29 cellular contexts compared by ENCODE assay signal in genomic region chr9:130395810-130396435, GRCh38.
"Had no signal": no experiment of that assay in that cellular context is flagged by ENCODE, and none has a peak within 500 bp of the region (broad histone marks: within the 10 kb centered on the region; RNA-seq: fewer than 3 reads in every experiment).

No MANE protein-coding gene starts in this region.

- ATAC-seq: stimulated activated effector memory CD8-positive, alpha-beta T cell treated with anti-CD3 and anti-CD28 coated beads, Interleukin-12 subunit alpha, Interleukin-12 subunit beta, amount 100 ng/mL, for 72 hours; stimulated activated memory B cell treated with anti-CD40 and anti-IgM and Interleukin-4, amounts not matched to agents 10 μg/mL and 1 μg/mL and 100 μg/mL, for 72 hours; stimulated activated naive B cell treated with anti-CD40 and anti-IgM and Interleukin-4, amounts not matched to agents 10 μg/mL and 1 μg/mL and 100 μg/mL, for 72 hours; stimulated activated naive CD8-positive, alpha-beta T cell treated with anti-CD3 and anti-CD28 coated beads, Interleukin-15, amount 100 ng/mL, for 72 hours; stimulated activated naive CD8-positive, alpha-beta T cell treated with anti-CD3 and anti-CD28 coated beads, Interleukin-15, Interleukin-2, amounts not matched to agents 100 U/mL and 50 U/mL, for 24 hours; upper lobe of right lung had no signal

- H3K9me3 ChIP-seq: stomach, suprapubic skin, testis, thoracic aorta, thyroid gland, tibial artery, transverse colon, upper lobe of left lung, upper lobe of right lung, uterus, vagina had no signal

- H3K27ac Mint-ChIP-seq: stimulated activated effector memory CD8-positive, alpha-beta T cell treated with anti-CD3 and anti-CD28 coated beads, Interleukin-12 subunit alpha, Interleukin-12 subunit beta, amount 100 ng/mL, for 72 hours; stimulated activated memory B cell treated with anti-CD40 and anti-IgM and Interleukin-4, amounts not matched to agents 10 μg/mL and 1 μg/mL and 100 μg/mL, for 72 hours; stimulated activated naive B cell treated with anti-CD40 and anti-IgM and Interleukin-4, amounts not matched to agents 10 μg/mL and 1 μg/mL and 100 μg/mL, for 72 hours; stimulated activated naive CD8-positive, alpha-beta T cell treated with anti-CD3 and anti-CD28 coated beads, Interleukin-15, amount 100 ng/mL, for 72 hours; stimulated activated naive CD8-positive, alpha-beta T cell treated with anti-CD3 and anti-CD28 coated beads, Interleukin-15, Interleukin-2, amounts not matched to agents 100 ng/mL and 50 ng/mL, for 24 hours; type B pancreatic cell had no signal

- H3K9me3 Mint-ChIP-seq: stimulated activated effector memory CD8-positive, alpha-beta T cell treated with anti-CD3 and anti-CD28 coated beads, Interleukin-12 subunit alpha, Interleukin-12 subunit beta, amount 100 ng/mL, for 72 hours; stimulated activated memory B cell treated with anti-CD40 and anti-IgM and Interleukin-4, amounts not matched to agents 10 μg/mL and 1 μg/mL and 100 μg/mL, for 72 hours; stimulated activated naive CD8-positive, alpha-beta T cell treated with anti-CD3 and anti-CD28 coated beads, Interleukin-15, amount 100 ng/mL, for 72 hours; stimulated activated naive CD8-positive, alpha-beta T cell treated with anti-CD3 and anti-CD28 coated beads, Interleukin-15, Interleukin-2, amounts not matched to agents 100 ng/mL and 50 ng/mL, for 24 hours; type B pancreatic cell had no signal

- H3K27ac ChIP-seq: stomach, suprapubic skin, testis, thoracic aorta, thyroid gland, tibial artery, tibial nerve, transverse colon, upper lobe of left lung, upper lobe of right lung, uterus, vagina had no signal

- H3K4me1 Mint-ChIP-seq: stimulated activated effector memory CD8-positive, alpha-beta T cell treated with anti-CD3 and anti-CD28 coated beads, Interleukin-12 subunit alpha, Interleukin-12 subunit beta, amount 100 ng/mL, for 72 hours; stimulated activated memory B cell treated with anti-CD40 and anti-IgM and Interleukin-4, amounts not matched to agents 10 μg/mL and 1 μg/mL and 100 μg/mL, for 72 hours; stimulated activated naive B cell treated with anti-CD40 and anti-IgM and Interleukin-4, amounts not matched to agents 10 μg/mL and 1 μg/mL and 100 μg/mL, for 72 hours; stimulated activated naive CD8-positive, alpha-beta T cell treated with anti-CD3 and anti-CD28 coated beads, Interleukin-15, amount 100 ng/mL, for 72 hours had no signal

- H3K27me3 Mint-ChIP-seq: type B pancreatic cell had no signal

- H3K36me3 Mint-ChIP-seq: stimulated activated effector memory CD8-positive, alpha-beta T cell treated with anti-CD3 and anti-CD28 coated beads, Interleukin-12 subunit alpha, Interleukin-12 subunit beta, amount 100 ng/mL, for 72 hours; stimulated activated memory B cell treated with anti-CD40 and anti-IgM and Interleukin-4, amounts not matched to agents 10 μg/mL and 1 μg/mL and 100 μg/mL, for 72 hours; stimulated activated naive B cell treated with anti-CD40 and anti-IgM and Interleukin-4, amounts not matched to agents 10 μg/mL and 1 μg/mL and 100 μg/mL, for 72 hours; type B pancreatic cell had no signal

- FAIRE-seq: urothelium cell line had no signal

- DNase-seq: stimulated activated CD4-positive, alpha-beta T cell treated with anti-CD3 and anti-CD28 coated beads, Interleukin-2, amount 100 ng/mL, for 48 hours; stimulated activated CD4-positive, alpha-beta T cell treated with anti-CD3 and anti-CD28 coated beads, Interleukin-4, amount 100 ng/mL, for 1 hour; stimulated activated CD4-positive, alpha-beta T cell treated with anti-CD3 and anti-CD28 coated beads, Interleukin-4, amount 100 ng/mL, for 24 hours; stimulated activated CD4-positive, alpha-beta T cell treated with anti-CD3 and anti-CD28 coated beads, Interleukin-4, amount 100 ng/mL, for 4 hours; stimulated activated CD8-positive, alpha-beta memory T cell treated with anti-CD3 and anti-CD28 coated beads, Interleukin-4, amount 100 ng/mL, for 48 hours; stimulated activated naive B cell treated with anti-CD40 and anti-IgM and Interleukin-4, amounts not matched to agents 10 μg/mL and 1 μg/mL and 100 μg/mL, for 72 hours; stimulated activated naive CD4-positive, alpha-beta T cell; stimulated activated naive CD4-positive, alpha-beta T cell treated with Interleukin-2 at 50 U/mL for 16 hours; stimulated activated naive CD8-positive, alpha-beta T cell treated with anti-CD3 and anti-CD28 coated beads, Interleukin-15, amount 100 ng/mL, for 72 hours; stimulated activated naive CD8-positive, alpha-beta T cell treated with anti-CD3 and anti-CD28 coated beads, Interleukin-15, Interleukin-2, amounts not matched to agents 100 U/mL and 50 U/mL, for 24 hours; stomach; substantia nigra; testis; thyroid gland; tibial artery; transverse colon; trophoblast cell; upper lobe of right lung; uterus had no signal

- H3K4me1 ChIP-seq: stomach, suprapubic skin, testis, thyroid gland, tibial artery, tibial nerve, upper lobe of left lung, upper lobe of right lung, uterus, vagina had no signal

- H3K27me3 ChIP-seq: testis, thyroid gland, tibial nerve, transverse colon, upper lobe of left lung, upper lobe of right lung, uterus, vagina had no signal

- H3K4me3 ChIP-seq: stomach, suprapubic skin, testis, thoracic aorta, thyroid gland, tibial artery, tibial nerve, transverse colon, upper lobe of left lung, upper lobe of right lung, uterus, vagina had no signal

- H3K4me3 Mint-ChIP-seq: stimulated activated effector memory CD8-positive, alpha-beta T cell treated with anti-CD3 and anti-CD28 coated beads, Interleukin-12 subunit alpha, Interleukin-12 subunit beta, amount 100 ng/mL, for 72 hours; stimulated activated memory B cell treated with anti-CD40 and anti-IgM and Interleukin-4, amounts not matched to agents 10 μg/mL and 1 μg/mL and 100 μg/mL, for 72 hours; stimulated activated naive B cell treated with anti-CD40 and anti-IgM and Interleukin-4, amounts not matched to agents 10 μg/mL and 1 μg/mL and 100 μg/mL, for 72 hours; stimulated activated naive CD8-positive, alpha-beta T cell treated with anti-CD3 and anti-CD28 coated beads, Interleukin-15, amount 100 ng/mL, for 72 hours; stimulated activated naive CD8-positive, alpha-beta T cell treated with anti-CD3 and anti-CD28 coated beads, Interleukin-15, Interleukin-2, amounts not matched to agents 100 ng/mL and 50 ng/mL, for 24 hours; type B pancreatic cell had no signal

- H3K36me3 ChIP-seq: suprapubic skin, thoracic aorta, thyroid gland, tibial nerve, transverse colon, upper lobe of left lung, upper lobe of right lung, uterus, vagina had no signal
